21 cellular contexts compared by ENCODE assay signal in the genomic region with DNA sequence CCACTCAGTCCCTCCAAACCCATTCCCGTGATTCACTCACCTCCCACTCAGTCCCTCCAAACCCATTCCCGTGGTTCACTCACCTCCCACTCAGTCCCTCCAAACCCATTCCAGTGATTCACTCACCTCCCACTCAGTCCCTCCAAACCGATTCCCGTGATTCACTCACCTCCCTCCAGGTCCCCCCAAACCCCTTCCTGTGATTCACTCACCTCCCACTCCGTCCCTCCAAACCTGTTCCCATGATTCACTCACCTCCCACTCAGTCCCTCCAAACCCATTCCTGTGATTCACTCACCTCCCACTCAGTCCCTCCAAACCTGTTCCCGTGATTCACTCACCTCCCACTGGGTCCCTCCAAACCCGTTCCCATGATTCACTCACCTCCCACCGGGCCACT.
"Had no signal": no experiment of that assay in that cellular context is flagged by ENCODE, and none has a peak within 500 bp of the region (broad histone marks: within the 10 kb centered on the region; RNA-seq: fewer than 3 reads in every experiment).

No MANE protein-coding gene starts in this region.

- H3K4me1 ChIP-seq: gastrocnemius medialis, parathyroid adenoma, prostate gland, transverse colon had no signal

- H3K9ac ChIP-seq: parathyroid adenoma had no signal

- H3K4me3 ChIP-seq: dorsolateral prefrontal cortex, esophagus muscularis mucosa, gastrocnemius medialis, lung, prostate gland, right lobe of liver, thoracic aorta, transverse colon had no signal

- H3K9me3 ChIP-seq: esophagus muscularis mucosa, gastrocnemius medialis, prostate gland, right lobe of liver, thoracic aorta, transverse colon had no signal

- DNase-seq: cortex of kidney; dorsolateral prefrontal cortex; effector CD8-positive, alpha-beta T cell; gastrocnemius medialis; left colon; left ventricle myocardium superior; naive thymus-derived CD4-positive, alpha-beta T cell; nephron progenitor cell; retina; stimulated activated CD4-positive, alpha-beta T cell treated with anti-CD3 and anti-CD28 coated beads, Interleukin-15, amount 100 ng/mL, for 24 hours; stimulated activated CD4-positive, alpha-beta T cell treated with anti-CD3 and anti-CD28 coated beads, Interleukin-1b, Interleukin-23, amount 100 ng/mL, for 48 hours; stimulated activated CD4-positive, alpha-beta T cell treated with anti-CD3 and anti-CD28 coated beads, Interleukin-4, amount 100 ng/mL, for 24 hours; stimulated activated naive B cell treated with anti-CD40 and anti-IgM and Interleukin-4, amounts not matched to agents 10 μg/mL and 1 μg/mL and 100 μg/mL, for 72 hours; stimulated activated naive CD8-positive, alpha-beta T cell treated with anti-CD3 and anti-CD28 coated beads, Interleukin-15, amount 100 ng/mL, for 72 hours; transverse colon had no signal

- H3K36me3 ChIP-seq: esophagus muscularis mucosa, gastrocnemius medialis, prostate gland, right lobe of liver, thoracic aorta, transverse colon had no signal

- H3K27ac ChIP-seq: esophagus muscularis mucosa, gastrocnemius medialis, parathyroid adenoma, prostate gland, right lobe of liver, thoracic aorta, transverse colon had no signal

- H3K27me3 ChIP-seq: right lobe of liver, transverse colon had no signal
